21 cellular contexts compared by ENCODE assay signal in the genomic region with DNA sequence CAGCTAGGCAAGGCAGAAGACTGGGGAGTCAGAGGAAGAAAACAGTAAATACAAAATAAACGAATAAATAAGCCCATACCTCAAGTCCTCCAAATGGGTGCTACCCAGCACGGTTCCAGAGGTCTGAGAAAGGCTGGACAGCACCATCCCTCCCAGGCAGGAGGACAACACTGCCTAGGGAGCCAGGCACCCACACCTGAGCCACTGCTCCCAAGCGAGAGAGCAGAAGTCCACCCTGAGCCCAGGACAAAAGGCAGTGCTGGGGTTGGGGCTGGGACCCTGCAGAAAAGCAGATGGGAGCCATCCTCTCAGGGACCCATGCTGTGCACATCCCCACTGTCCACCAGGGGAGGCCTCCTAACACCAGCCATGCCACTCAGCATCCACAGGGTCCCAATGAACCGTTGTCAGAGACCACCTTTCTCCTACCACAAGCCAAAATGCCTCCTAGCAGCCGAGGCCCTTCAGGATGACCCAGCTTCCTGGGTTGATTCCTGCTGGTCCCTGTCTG. TPM values are rescaled to one million over a fixed set of nuclear protein-coding genes. Genes with fewer than 3 reads are reported as not detected.
DNase-seq lines count a peak whose midpoint lies in the region; ATAC-seq, FAIRE-seq and TF ChIP-seq lines count a peak whose summit lies in the region.
"Had no signal": no experiment of that assay in that cellular context is flagged by ENCODE, and none has a peak within 500 bp of the region (broad histone marks: within the 10 kb centered on the region; RNA-seq: fewer than 3 reads in every experiment).

No MANE protein-coding gene starts in this region.

- intact Hi-C loops in left ventricle myocardium inferior (cut with micrococcal nuclease) = no loop called here

- no peak overlapping the region for H2AFZ ChIP-seq in neural progenitor cell (replicated peaks)
- H2AFZ ChIP-seq: GM23248 had no signal

- H3K27ac ChIP-seq in endodermal cell (ENCODE audit: low read depth, low read length) (no peak overlapping the region), neural progenitor cell (no peak overlapping the region), left ventricle myocardium inferior (replicated peaks) (no peak overlapping the region)
- H3K27ac ChIP-seq: 22Rv1, GM23248 had no signal

- H3K9me3 Mint-ChIP-seq in activated naive CD8-positive, alpha-beta T cell treated with anti-CD3 and anti-CD28 coated beads, Interleukin-2, amount 50 U/mL, for 24 hours = no peaks in the 10 kb centered on the region
- no peaks in the 10 kb centered on the region for H3K9me3 Mint-ChIP-seq in activated naive CD8-positive, alpha-beta T cell treated with anti-CD3 and anti-CD28 coated beads for 36 hours
- H3K9me3 Mint-ChIP-seq in endodermal cell = no peaks in the 10 kb centered on the region
- no peaks in the 10 kb centered on the region for H3K9me3 Mint-ChIP-seq in neural progenitor cell
- H3K9me3 Mint-ChIP-seq in stimulated activated memory B cell treated with anti-CD40 and anti-IgM and Interleukin-4, amounts not matched to agents 10 μg/mL and 1 μg/mL and 100 μg/mL, for 72 hours = no peaks in the 10 kb centered on the region
- H3K9me3 Mint-ChIP-seq: CD8-positive, alpha-beta T cell had no signal

- H3K9me3 ChIP-seq in endodermal cell (ENCODE audit: control insufficient read depth, low read length) = no peaks in the 10 kb centered on the region
- H3K9me3 ChIP-seq in neural progenitor cell (ENCODE audit: low read depth) = no peaks in the 10 kb centered on the region
- no peaks in the 10 kb centered on the region for H3K9me3 ChIP-seq in left ventricle myocardium inferior (replicated peaks)

- no peak overlapping the region for H3K27ac Mint-ChIP-seq in activated naive CD8-positive, alpha-beta T cell treated with anti-CD3 and anti-CD28 coated beads, Interleukin-2, amount 50 U/mL, for 24 hours
- no peak overlapping the region for H3K27ac Mint-ChIP-seq in activated naive CD8-positive, alpha-beta T cell treated with anti-CD3 and anti-CD28 coated beads for 36 hours
- no peak overlapping the region for H3K27ac Mint-ChIP-seq in endodermal cell
- H3K27ac Mint-ChIP-seq in neural progenitor cell = no peak overlapping the region
- no peak overlapping the region for H3K27ac Mint-ChIP-seq in stimulated activated memory B cell treated with anti-CD40 and anti-IgM and Interleukin-4, amounts not matched to agents 10 μg/mL and 1 μg/mL and 100 μg/mL, for 72 hours
- H3K27ac Mint-ChIP-seq: CD14-positive monocyte; CD8-positive, alpha-beta T cell had no signal

- H3K36me3 ChIP-seq in endodermal cell (ENCODE audit: control insufficient read depth, insufficient read depth, low read length) = no peaks in the 10 kb centered on the region
- no peaks in the 10 kb centered on the region for H3K36me3 ChIP-seq in neural progenitor cell
- H3K36me3 ChIP-seq in left ventricle myocardium inferior = no peaks in the 10 kb centered on the region

- peaks cover 2% of the 10 kb centered on the region for H3K36me3 Mint-ChIP-seq in activated naive CD8-positive, alpha-beta T cell treated with anti-CD3 and anti-CD28 coated beads, Interleukin-2, amount 50 U/mL, for 24 hours (ENCODE audit: low read depth)
- H3K36me3 Mint-ChIP-seq in activated naive CD8-positive, alpha-beta T cell treated with anti-CD3 and anti-CD28 coated beads for 36 hours = no peaks in the 10 kb centered on the region
- H3K36me3 Mint-ChIP-seq in endodermal cell (ENCODE audit: low read depth) (no peaks in the 10 kb centered on the region), neural progenitor cell (no peaks in the 10 kb centered on the region)
- H3K36me3 Mint-ChIP-seq in stimulated activated memory B cell treated with anti-CD40 and anti-IgM and Interleukin-4, amounts not matched to agents 10 μg/mL and 1 μg/mL and 100 μg/mL, for 72 hours = no peaks in the 10 kb centered on the region
- H3K36me3 Mint-ChIP-seq: CD14-positive monocyte; CD8-positive, alpha-beta T cell had no signal

- H3F3A ChIP-seq in neural progenitor cell (ENCODE audit: low read depth) = no peaks in the 10 kb centered on the region

- no peak overlapping the region for H3K4me3 Mint-ChIP-seq in activated naive CD8-positive, alpha-beta T cell treated with anti-CD3 and anti-CD28 coated beads, Interleukin-2, amount 50 U/mL, for 24 hours
- no peak overlapping the region for H3K4me3 Mint-ChIP-seq in activated naive CD8-positive, alpha-beta T cell treated with anti-CD3 and anti-CD28 coated beads for 36 hours
- H3K4me3 Mint-ChIP-seq in endodermal cell (no peak overlapping the region), neural progenitor cell (peak overlapping the region; percentile 49)
- H3K4me3 Mint-ChIP-seq in stimulated activated memory B cell treated with anti-CD40 and anti-IgM and Interleukin-4, amounts not matched to agents 10 μg/mL and 1 μg/mL and 100 μg/mL, for 72 hours = no peak overlapping the region
- H3K4me3 Mint-ChIP-seq: CD14-positive monocyte; CD8-positive, alpha-beta T cell had no signal

- no peak overlapping the region for H3K4me3 ChIP-seq in endodermal cell (ENCODE audit: low read length)
- no peak overlapping the region for H3K4me3 ChIP-seq in neural progenitor cell
- H3K4me3 ChIP-seq in left ventricle myocardium inferior = no peak overlapping the region
- H3K4me3 ChIP-seq: GM23248 had no signal

- WGBS in endodermal cell (ENCODE audit: insufficient coverage in 1 of 2, insufficient read length in 1 of 2), 2 experiments = 83 to 86% methylated on average over 2 to 5 of the region's 5 CpGs

- TF ChIP-seq CTCF in endodermal cell (conservative IDR thresholded peaks at IDR 0.05) = peak; percentile 11
- no peak for TF ChIP-seq CTCF in neural progenitor cell (IDR thresholded peaks at IDR 0.05)
- TF ChIP-seq CTCF in left ventricle myocardium inferior (IDR thresholded peaks at IDR 0.05; ENCODE audit: borderline replicate concordance) = no peak

- ATAC-seq in activated naive CD8-positive, alpha-beta T cell treated with anti-CD3 and anti-CD28 coated beads, Interleukin-2, amount 50 U/mL, for 24 hours = peak; percentile 20
- ATAC-seq in stimulated activated memory B cell treated with anti-CD40 and anti-IgM and Interleukin-4, amounts not matched to agents 10 μg/mL and 1 μg/mL and 100 μg/mL, for 72 hours = peak; percentile 35
- ATAC-seq in HG03025 (IDR thresholded peaks at IDR 0.05; ENCODE audit: low FRiP score, unreplicated experiment) = no peak
- ATAC-seq: CD8-positive, alpha-beta T cell had no signal

- no peak for FAIRE-seq in RCC 7860 (lab: Jason Lieb, UNC)
- FAIRE-seq: D721Med, G401.6, GM12891, H54 had no signal

- no peak overlapping the region for H3K9ac ChIP-seq in endodermal cell (ENCODE audit: extremely low read depth, low read length, poor library complexity, severe bottlenecking)
- no peak overlapping the region for H3K9ac ChIP-seq in neural progenitor cell
- H3K9ac ChIP-seq: GM23248 had no signal

- H4K20me1 ChIP-seq in neural progenitor cell (ENCODE audit: low read depth) = no peaks in the 10 kb centered on the region

- no peak for DNase-seq in activated naive CD8-positive, alpha-beta T cell treated with anti-CD3 and anti-CD28 coated beads, Interleukin-2, amount 50 U/mL, for 24 hours
- DNase-seq in activated naive CD8-positive, alpha-beta T cell treated with anti-CD3 and anti-CD28 coated beads for 36 hours = no peak
- DNase-seq in endodermal cell = no peak
- DNase-seq in neural progenitor cell (ENCODE audit: low spot score) = no peak
- DNase-seq in left ventricle myocardium inferior = no peak
- DNase-seq in RCC 7860 (ENCODE audit: low spot score) = no peak
- DNase-seq: CD8-positive, alpha-beta T cell; COR-L47; DMS153; DMS79 treated with DMSO at 0.1 percent for 48 hours; EL; GM23248 had no signal

- peaks cover 3% of the 10 kb centered on the region for H3K27me3 Mint-ChIP-seq in activated naive CD8-positive, alpha-beta T cell treated with anti-CD3 and anti-CD28 coated beads, Interleukin-2, amount 50 U/mL, for 24 hours
- H3K27me3 Mint-ChIP-seq in activated naive CD8-positive, alpha-beta T cell treated with anti-CD3 and anti-CD28 coated beads for 36 hours = peaks cover 5% of the 10 kb centered on the region
- H3K27me3 Mint-ChIP-seq in endodermal cell (ENCODE audit: insufficient read depth) = peaks cover 3% of the 10 kb centered on the region
- H3K27me3 Mint-ChIP-seq in neural progenitor cell (ENCODE audit: insufficient read depth, low read depth) = peaks cover 2% of the 10 kb centered on the region
- H3K27me3 Mint-ChIP-seq in stimulated activated memory B cell treated with anti-CD40 and anti-IgM and Interleukin-4, amounts not matched to agents 10 μg/mL and 1 μg/mL and 100 μg/mL, for 72 hours = no peaks in the 10 kb centered on the region

- H3K4me1 Mint-ChIP-seq in activated naive CD8-positive, alpha-beta T cell treated with anti-CD3 and anti-CD28 coated beads, Interleukin-2, amount 50 U/mL, for 24 hours = no peaks in the 10 kb centered on the region
- H3K4me1 Mint-ChIP-seq in activated naive CD8-positive, alpha-beta T cell treated with anti-CD3 and anti-CD28 coated beads for 36 hours = no peaks in the 10 kb centered on the region
- H3K4me1 Mint-ChIP-seq in endodermal cell (no peaks in the 10 kb centered on the region), neural progenitor cell (peaks cover 19% of the 10 kb centered on the region)
- H3K4me1 Mint-ChIP-seq in stimulated activated memory B cell treated with anti-CD40 and anti-IgM and Interleukin-4, amounts not matched to agents 10 μg/mL and 1 μg/mL and 100 μg/mL, for 72 hours = no peaks in the 10 kb centered on the region
- H3K4me1 Mint-ChIP-seq: CD14-positive monocyte had no signal

- no peaks in the 10 kb centered on the region for H3K79me2 ChIP-seq in neural progenitor cell (ENCODE audit: low read depth)

- H3K4me1 ChIP-seq in endodermal cell (ENCODE audit: control insufficient read depth, insufficient read depth, low read length) (no peaks in the 10 kb centered on the region), neural progenitor cell (no peaks in the 10 kb centered on the region), left ventricle myocardium inferior (peaks cover 7% of the 10 kb centered on the region)

- no peak overlapping the region for H3K4me2 ChIP-seq in neural progenitor cell

- H3K27me3 ChIP-seq in endodermal cell (ENCODE audit: control insufficient read depth, insufficient read depth, low read length, poor library complexity, severe bottlenecking) (no peaks in the 10 kb centered on the region), neural progenitor cell (no peaks in the 10 kb centered on the region), left ventricle myocardium inferior (ENCODE audit: low read depth) (peaks cover 33% of the 10 kb centered on the region)

RNA-seq across cellular contexts. Expression of gene GFRA1, which starts 16.2 kb away (rescaled TPM):
- total RNA-seq in activated naive CD8-positive, alpha-beta T cell treated with anti-CD3 and anti-CD28 coated beads for 36 hours = not detected
- total RNA-seq in endodermal cell = 1 to 10 TPM; 1.6 to 3.1 TPM
- 19.2 TPM for polyA plus RNA-seq in endodermal cell (2013, experiment 1 of 2)
- 16.5 TPM for polyA plus RNA-seq in endodermal cell (2013, experiment 2 of 2)
- total RNA-seq in neural progenitor cell (ENCODE audit: low replicate concordance) = 14.0 and 14.6 TPM in 2 replicates
- 5.1 TPM for total RNA-seq in left ventricle myocardium inferior
- total RNA-seq: A673; CD8-positive, alpha-beta T cell had no signal
- polyA plus RNA-seq: CD14-positive monocyte had no signal
